In the genomic region with DNA sequence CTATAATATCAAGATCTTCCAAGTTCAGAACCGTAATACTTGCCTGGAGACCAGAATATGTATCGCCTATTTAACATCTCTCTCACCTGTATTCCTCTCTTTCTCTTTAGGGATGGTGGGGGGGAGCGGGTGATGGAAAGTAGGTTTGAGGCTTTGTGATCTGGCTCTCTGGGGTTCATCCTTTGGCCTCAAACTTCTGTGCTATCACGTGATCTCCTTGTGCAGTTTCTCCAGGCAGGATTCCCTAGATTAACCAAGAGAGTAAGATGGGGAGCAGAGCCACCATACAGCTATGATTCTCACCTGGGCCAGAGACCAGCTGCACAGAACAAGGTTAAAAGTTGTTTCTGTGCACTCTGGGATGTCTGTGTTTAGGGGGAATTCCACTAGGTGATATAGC, we compare ENCODE assay signal across 19 cellular contexts. TPM values are rescaled to one million over a fixed set of nuclear protein-coding genes. Genes with fewer than 3 reads are reported as not detected.
"Had no signal": no experiment of that assay in that cellular context is flagged by ENCODE, and none has a peak within 500 bp of the region (broad histone marks: within the 10 kb centered on the region; RNA-seq: fewer than 3 reads in every experiment).

No MANE protein-coding gene starts in this region.

- H3K36me3 ChIP-seq: neutrophil, pancreas, prostate gland, sigmoid colon, suprapubic skin, tibial artery, transverse colon, upper lobe of right lung, uterus had no signal

- H3K4me1 Mint-ChIP-seq: naive thymus-derived CD8-positive, alpha-beta T cell; stimulated activated memory B cell treated with anti-CD40 and anti-IgM and Interleukin-4, amounts not matched to agents 10 μg/mL and 1 μg/mL and 100 μg/mL, for 72 hours; stimulated activated naive CD8-positive, alpha-beta T cell treated with anti-CD3 and anti-CD28 coated beads, Interleukin-15, amount 100 ng/mL, for 72 hours had no signal

- H3K27ac ChIP-seq: neutrophil, pancreas, prostate gland, right atrium auricular region, sigmoid colon, suprapubic skin, testis, tibial artery, transverse colon, upper lobe of right lung, uterus had no signal

- H3K27ac Mint-ChIP-seq: naive thymus-derived CD8-positive, alpha-beta T cell; natural killer cell treated with Interleukin-12 subunit alpha and Interleukin-12 subunit beta and Interleukin-15 and Interleukin-18, amount 100 ng/mL, for 72 hours; nephron progenitor cell; stimulated activated memory B cell treated with anti-CD40 and anti-IgM and Interleukin-4, amounts not matched to agents 10 μg/mL and 1 μg/mL and 100 μg/mL, for 72 hours; stimulated activated naive CD8-positive, alpha-beta T cell treated with anti-CD3 and anti-CD28 coated beads, Interleukin-15, amount 100 ng/mL, for 72 hours; type B pancreatic cell had no signal

- H3K36me3 Mint-ChIP-seq: naive thymus-derived CD8-positive, alpha-beta T cell; natural killer cell treated with Interleukin-12 subunit alpha and Interleukin-12 subunit beta and Interleukin-15 and Interleukin-18, amount 100 ng/mL, for 72 hours; stimulated activated memory B cell treated with anti-CD40 and anti-IgM and Interleukin-4, amounts not matched to agents 10 μg/mL and 1 μg/mL and 100 μg/mL, for 72 hours; type B pancreatic cell had no signal

- H3K9me3 ChIP-seq: neutrophil, pancreas, prostate gland, right atrium auricular region, sigmoid colon, suprapubic skin, testis, tibial artery, transverse colon, upper lobe of right lung, uterus had no signal

- H3K9me3 Mint-ChIP-seq: naive thymus-derived CD8-positive, alpha-beta T cell; natural killer cell treated with Interleukin-12 subunit alpha and Interleukin-12 subunit beta and Interleukin-15 and Interleukin-18, amount 100 ng/mL, for 72 hours; neural crest cell; stimulated activated memory B cell treated with anti-CD40 and anti-IgM and Interleukin-4, amounts not matched to agents 10 μg/mL and 1 μg/mL and 100 μg/mL, for 72 hours; stimulated activated naive CD8-positive, alpha-beta T cell treated with anti-CD3 and anti-CD28 coated beads, Interleukin-15, amount 100 ng/mL, for 72 hours; type B pancreatic cell had no signal

- H3K4me3 Mint-ChIP-seq: naive thymus-derived CD8-positive, alpha-beta T cell; natural killer cell treated with Interleukin-12 subunit alpha and Interleukin-12 subunit beta and Interleukin-15 and Interleukin-18, amount 100 ng/mL, for 72 hours; nephron progenitor cell; neural crest cell; stimulated activated memory B cell treated with anti-CD40 and anti-IgM and Interleukin-4, amounts not matched to agents 10 μg/mL and 1 μg/mL and 100 μg/mL, for 72 hours; stimulated activated naive CD8-positive, alpha-beta T cell treated with anti-CD3 and anti-CD28 coated beads, Interleukin-15, amount 100 ng/mL, for 72 hours; type B pancreatic cell had no signal

- H3K4me3 ChIP-seq: pancreas, prostate gland, right atrium auricular region, sigmoid colon, suprapubic skin, testis, tibial artery, transverse colon, upper lobe of right lung, uterus had no signal

- H3K27me3 ChIP-seq: pancreas, right atrium auricular region, sigmoid colon, suprapubic skin, testis, transverse colon, upper lobe of right lung, uterus had no signal

- FAIRE-seq: pancreas, small intestine had no signal

- H3K4me1 ChIP-seq: pancreas, prostate gland, testis, upper lobe of right lung, uterus had no signal

- ATAC-seq: stimulated activated memory B cell treated with anti-CD40 and anti-IgM and Interleukin-4, amounts not matched to agents 10 μg/mL and 1 μg/mL and 100 μg/mL, for 72 hours; stimulated activated naive CD8-positive, alpha-beta T cell treated with anti-CD3 and anti-CD28 coated beads, Interleukin-15, amount 100 ng/mL, for 72 hours had no signal

RNA-seq across cellular contexts. Expression of gene TMEM100, which starts 5.2 kb away (rescaled TPM):
- total RNA-seq: naive thymus-derived CD8-positive, alpha-beta T cell; natural killer cell treated with Interleukin-12 subunit alpha and Interleukin-12 subunit beta and Interleukin-15 and Interleukin-18, amount 100 ng/mL, for 72 hours had no signal
- polyA plus RNA-seq: naive thymus-derived CD8-positive, alpha-beta T cell had no signal
